Comparison of ENCODE assay signal across 9 cellular contexts in the genomic region with DNA sequence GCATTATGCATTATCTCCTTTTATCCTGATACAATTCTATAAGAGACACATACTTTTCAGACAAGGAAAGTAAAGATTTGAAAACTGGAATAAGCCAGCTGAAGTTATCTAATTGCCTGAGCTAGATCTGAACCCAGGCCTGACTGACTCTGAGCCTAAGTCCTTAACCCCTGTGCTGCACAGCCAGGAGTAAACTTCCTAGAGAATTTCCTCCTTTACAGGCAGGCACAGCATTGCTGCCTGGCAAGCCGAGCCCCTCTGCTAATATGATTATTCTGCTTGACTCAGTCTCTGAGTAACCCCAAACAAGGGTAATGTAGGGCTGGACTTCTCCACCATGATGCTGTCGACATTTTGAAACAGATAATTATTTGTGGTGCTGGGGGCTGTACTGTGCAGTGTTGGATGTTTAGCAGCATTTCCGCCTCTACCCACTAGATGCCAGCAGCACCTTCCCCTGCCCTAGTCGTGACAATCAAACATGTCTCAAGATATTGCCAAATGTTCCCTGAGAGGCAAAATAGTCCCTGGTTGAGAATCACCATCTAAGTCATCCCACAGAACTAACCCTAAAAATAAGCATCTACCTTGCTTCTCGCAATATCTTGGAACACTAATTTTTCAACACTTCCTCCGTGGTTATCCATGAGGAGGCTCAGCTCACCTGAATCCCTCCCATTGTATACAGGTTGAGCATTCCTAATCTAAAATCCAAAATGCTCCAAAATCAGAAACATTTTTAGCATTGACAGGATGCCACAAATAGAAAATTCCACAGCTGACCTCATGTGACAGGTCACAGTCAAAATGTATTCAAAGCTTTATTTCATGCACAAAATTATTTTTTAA. TPM values are rescaled to one million over a fixed set of nuclear protein-coding genes. Genes with fewer than 3 reads are reported as not detected.
DNase-seq lines count a peak whose midpoint lies in the region; ATAC-seq and TF ChIP-seq lines count a peak whose summit lies in the region.
"Had no signal": no experiment of that assay in that cellular context is flagged by ENCODE, and none has a peak within 500 bp of the region (broad histone marks: within the 10 kb centered on the region; RNA-seq: fewer than 3 reads in every experiment).

No MANE protein-coding gene starts in this region.

- H3K9me3 Mint-ChIP-seq in activated T-helper 17 cell treated with anti-CD3 and anti-CD28 coated beads, Interleukin-2, amount 50 U/mL, for 72 hours, result no peaks in the 10 kb centered on the region
- H3K9me3 Mint-ChIP-seq in glutamatergic neuron (ENCODE audit: unreplicated experiment), result no peaks in the 10 kb centered on the region

- no peak overlapping the region for H3K4me3 ChIP-seq in H7 (ENCODE audit: insufficient read depth, low read depth, low read length)
- H3K4me3 ChIP-seq: skin epidermis had no signal

- no peaks in the 10 kb centered on the region for H3K36me3 Mint-ChIP-seq in activated T-helper 17 cell treated with anti-CD3 and anti-CD28 coated beads, Interleukin-2, amount 50 U/mL, for 72 hours (ENCODE audit: low read depth)
- no peaks in the 10 kb centered on the region for H3K36me3 Mint-ChIP-seq in glutamatergic neuron (ENCODE audit: unreplicated experiment)

- H3K27me3 ChIP-seq in H7 (ENCODE audit: control insufficient read depth, insufficient read depth, low read length), result no peaks in the 10 kb centered on the region; the same call in 1 of the 2 replicates

- H3K4me3 Mint-ChIP-seq in activated T-helper 17 cell treated with anti-CD3 and anti-CD28 coated beads, Interleukin-2, amount 50 U/mL, for 72 hours, result no peak overlapping the region
- H3K4me3 Mint-ChIP-seq in glutamatergic neuron (ENCODE audit: unreplicated experiment), result no peak overlapping the region

- peak; percentile 80 for ATAC-seq in activated T-helper 17 cell treated with anti-CD3 and anti-CD28 coated beads, Interleukin-2, amount 50 U/mL, for 72 hours (replicated peaks)
- ATAC-seq in HG03342 (IDR thresholded peaks at IDR 0.05; ENCODE audit: unreplicated experiment), result no peak

- TF ChIP-seq CTCF in glutamatergic neuron (IDR thresholded peaks at IDR 0.05; ENCODE audit: partially characterized antibody, unreplicated experiment), result peak; percentile 7

- DNase-seq in Daoy (ENCODE audit: low read depth), result peak; percentile 51
- peak; percentile 61 for DNase-seq in H7
- peak; percentile 27 for DNase-seq in NCI-H446 treated with DMSO at 0.1 percent for 48 hours (lab: John Stamatoyannopoulos, UW)
- peak; percentile 36 for DNase-seq in glutamatergic neuron
- DNase-seq in renal cortical epithelial cell (ENCODE audit: low read depth), result peak; percentile 61
- no peak for DNase-seq in HuH-7.5 (ENCODE audit: low spot score)

- peaks cover 7% of the 10 kb centered on the region for H3K27me3 Mint-ChIP-seq in activated T-helper 17 cell treated with anti-CD3 and anti-CD28 coated beads, Interleukin-2, amount 50 U/mL, for 72 hours
- H3K27me3 Mint-ChIP-seq in glutamatergic neuron (ENCODE audit: unreplicated experiment), result peaks cover 4% of the 10 kb centered on the region

- no peak overlapping the region for H3K27ac Mint-ChIP-seq in activated T-helper 17 cell treated with anti-CD3 and anti-CD28 coated beads, Interleukin-2, amount 50 U/mL, for 72 hours
- H3K27ac Mint-ChIP-seq in glutamatergic neuron (ENCODE audit: unreplicated experiment), result no peak overlapping the region

- H3K4me1 Mint-ChIP-seq in activated T-helper 17 cell treated with anti-CD3 and anti-CD28 coated beads, Interleukin-2, amount 50 U/mL, for 72 hours, result no peaks in the 10 kb centered on the region
- H3K4me1 Mint-ChIP-seq in glutamatergic neuron (ENCODE audit: low read depth, unreplicated experiment), result peaks cover 2% of the 10 kb centered on the region

- H3K36me3 ChIP-seq in H7 (replicated peaks; ENCODE audit: control insufficient read depth, insufficient read depth, low read length), result no peaks in the 10 kb centered on the region

RNA-seq across cellular contexts. Expression of a gene that starts 18.5 kb away (rescaled TPM):
- not detected in 2 replicates for total RNA-seq in Daoy (2014; rRNA removed; shearing (Covaris generic))
- 0.45 and 0.63 TPM in 2 replicates for total RNA-seq in H7 (2014; rRNA removed; shearing (Covaris generic))
- under 1 TPM in 1 of 2 donors, not detected in 1; 0.21 TPM for total RNA-seq in activated T-helper 17 cell treated with anti-CD3 and anti-CD28 coated beads, Interleukin-2, amount 50 U/mL, for 72 hours
- total RNA-seq in glutamatergic neuron (ENCODE audit: unreplicated experiment) (2.0 TPM), renal cortical epithelial cell (0.55 TPM in 1 of 2 replicates, not detected in the other)

RNA-seq across cellular contexts. Expression of a gene that starts 50.2 kb away (rescaled TPM):
- 5.7 and 7.8 TPM in 2 replicates for total RNA-seq in Daoy (2014; rRNA removed; shearing (Covaris generic))
- 0.45 and 1.0 TPM in 2 replicates for total RNA-seq in H7 (2014; rRNA removed; shearing (Covaris generic))
- 10 to 100 TPM in 1 of 2 donors, 1 to 10 TPM in 1; 7.2 to 11.9 TPM for total RNA-seq in activated T-helper 17 cell treated with anti-CD3 and anti-CD28 coated beads, Interleukin-2, amount 50 U/mL, for 72 hours
- total RNA-seq in glutamatergic neuron (ENCODE audit: unreplicated experiment) (0.54 TPM), renal cortical epithelial cell (108 and 433 TPM in 2 replicates)
